ENCODE assay signal across 8 cellular contexts in genomic region chr10:24209946-24210491, GRCh38. TPM values are rescaled to one million over a fixed set of nuclear protein-coding genes. Genes with fewer than 3 reads are reported as not detected.
A peak's percentile ranks its signal among the peaks of the same experiment; 100 is the strongest.
DNase-seq lines count a peak whose midpoint lies in the region; ATAC-seq lines count a peak whose summit lies in the region.

No MANE protein-coding gene starts in this region.

- peak overlapping the region; percentile 44 for H3K4me3 ChIP-seq in iPS-18c (ENCODE audit: insufficient read depth, low read depth, low read length)

- peak overlapping the region in 1 of 2 donors; percentile 25 for H3K27ac Mint-ChIP-seq in activated naive CD4-positive, alpha-beta T cell treated with anti-CD3 and anti-CD28 coated beads, Interleukin-2, amount 50 U/mL, for 72 hours

- peaks cover 4 to 15% of the 10 kb centered on the region in 2 donors for H3K36me3 Mint-ChIP-seq in activated naive CD4-positive, alpha-beta T cell treated with anti-CD3 and anti-CD28 coated beads, Interleukin-2, amount 50 U/mL, for 72 hours

- peaks cover 3 to 16% of the 10 kb centered on the region in 2 donors for H3K9me3 Mint-ChIP-seq in activated naive CD4-positive, alpha-beta T cell treated with anti-CD3 and anti-CD28 coated beads, Interleukin-2, amount 50 U/mL, for 72 hours

- H3K9me3 ChIP-seq in iPS-18c (ENCODE audit: control insufficient read depth, insufficient read depth, low read length) = no peaks in the 10 kb centered on the region

- DNase-seq in DMS53 treated with DMSO at 0.1 percent for 48 hours (lab: John Stamatoyannopoulos, UW; ENCODE audit: unreplicated experiment) = peak; percentile 22
- peak in 1 of 2 donors; percentile 43 for DNase-seq in activated naive CD4-positive, alpha-beta T cell treated with anti-CD3 and anti-CD28 coated beads, Interleukin-2, amount 50 U/mL, for 72 hours (ENCODE audit: low spot score in 2 of 2)
- DNase-seq in stimulated activated CD4-positive, alpha-beta T cell treated with anti-CD3 and anti-CD28 coated beads, Interleukin-4, amount 100 ng/mL, for 1 hour = peak; percentile 40
- no peak for DNase-seq in SKM-1 (lab: John Stamatoyannopoulos, UW; ENCODE audit: unreplicated experiment)
- no peak for DNase-seq in GF-D8 (lab: John Stamatoyannopoulos, UW)

- ATAC-seq in GM19467 (IDR thresholded peaks at IDR 0.05; ENCODE audit: unreplicated experiment) (peak; percentile 55), HG03457 (IDR thresholded peaks at IDR 0.05; ENCODE audit: unreplicated experiment) (peak; percentile 63)
- ATAC-seq in activated naive CD4-positive, alpha-beta T cell treated with anti-CD3 and anti-CD28 coated beads, Interleukin-2, amount 50 U/mL, for 72 hours = peak; percentile 76 to 80

RNA-seq across cellular contexts. Expression of gene KIAA1217, which starts 1.1 kb away (rescaled TPM):
- 1 to 10 TPM in 1 of 2 donors, under 1 TPM in 1; 0.43 to 3.9 TPM for total RNA-seq in activated naive CD4-positive, alpha-beta T cell treated with anti-CD3 and anti-CD28 coated beads, Interleukin-2, amount 50 U/mL, for 72 hours

Comparison
In these comparisons a context has a peak if more than half of its experiments do, and no peak if none do; other contexts are left out.
1. DNase-seq: peak in DMS53 treated with DMSO at 0.1 percent for 48 hours (single experiment) and stimulated activated CD4-positive, alpha-beta T cell treated with anti-CD3 and anti-CD28 coated beads, Interleukin-4, amount 100 ng/mL, for 1 hour (single experiment); none in SKM-1 (single experiment) and GF-D8 (single experiment).
2. Peak in every context shown above with its lines, with median percentiles within 50 percentile points of each other: ATAC-seq.